8 cellular contexts compared by ENCODE assay signal in genomic region chr4:64713256-64713840, GRCh38.
DNase-seq lines count a peak whose midpoint lies in the region; ATAC-seq, FAIRE-seq and TF ChIP-seq lines count a peak whose summit lies in the region.

No MANE protein-coding gene starts in this region.

- no peak overlapping the region for H3K27ac ChIP-seq in astrocyte (ENCODE audit: low read depth, low read length)

- H3K4me1 ChIP-seq in astrocyte (ENCODE audit: insufficient read depth, low read length), result no peaks in the 10 kb centered on the region

- no peak overlapping the region for H2AFZ ChIP-seq in astrocyte (ENCODE audit: low read depth, low read length)

- peak; percentile 82 for ATAC-seq in GM21526 (IDR thresholded peaks at IDR 0.05; ENCODE audit: low FRiP score, unreplicated experiment)

- peak; percentile 78 for TF ChIP-seq CTCF in LNCAP (IDR thresholded peaks at IDR 0.05)
- peak; percentile 59 for TF ChIP-seq CTCF in astrocyte (IDR thresholded peaks at IDR 0.05; ENCODE audit: insufficient read depth, low read depth, low read length)

- H3K9me3 ChIP-seq in astrocyte (ENCODE audit: insufficient read depth, low read depth, low read length), result no peaks in the 10 kb centered on the region

- DNase-seq in ELR (ENCODE audit: low read depth) (peak; percentile 50), astrocyte (ENCODE audit: low read depth) (peak; percentile 19), midbrain (lab: John Stamatoyannopoulos, UW) (peak; percentile 1)
- no peak for DNase-seq in stimulated activated CD4-positive, alpha-beta T cell treated with anti-CD3 and anti-CD28 coated beads, Interleukin-12 subunit alpha, Interleukin-12 subunit beta, amount 100 ng/mL, for 4 hours
- DNase-seq in activated naive CD4-positive, alpha-beta T cell treated with anti-CD3 and anti-CD28 coated beads for 36 hours, result no peak
- DNase-seq in activated CD4-positive, alpha-beta T cell treated with anti-CD3 and anti-CD28 coated beads for 48 hours, result no peak

- H4K20me1 ChIP-seq in astrocyte (ENCODE audit: insufficient read depth, low read length), result no peaks in the 10 kb centered on the region

- H3K27me3 Mint-ChIP-seq in astrocyte (ENCODE audit: low read depth, unreplicated experiment), result no peaks in the 10 kb centered on the region
- H3K27me3 Mint-ChIP-seq in activated naive CD4-positive, alpha-beta T cell treated with anti-CD3 and anti-CD28 coated beads for 36 hours (ENCODE audit: low read depth), result no peaks in the 10 kb centered on the region

- no peak overlapping the region for H3K4me2 ChIP-seq in astrocyte (ENCODE audit: low read length)

- CTCF ChIA-PET in activated naive CD4-positive, alpha-beta T cell treated with anti-CD3 and anti-CD28 coated beads for 36 hours (lab: Charles Lee), result interaction anchor here (0.6 kb wide), 1 partner anchor 192 kb away, joined by 3 read pairs; no protein-coding TSS in a partner anchor

- H3K27ac Mint-ChIP-seq in astrocyte (ENCODE audit: unreplicated experiment), result no peak overlapping the region
- no peak overlapping the region for H3K27ac Mint-ChIP-seq in activated naive CD4-positive, alpha-beta T cell treated with anti-CD3 and anti-CD28 coated beads for 36 hours

- no peaks in the 10 kb centered on the region for H3K27me3 ChIP-seq in astrocyte (ENCODE audit: insufficient read depth, low read length)

- H3K4me3 ChIP-seq in astrocyte (ENCODE audit: insufficient read depth, low read depth, low read length), result no peak overlapping the region

- no peaks in the 10 kb centered on the region for H3K36me3 ChIP-seq in astrocyte (ENCODE audit: insufficient read depth, low read length)

- no peak overlapping the region for H3K9ac ChIP-seq in astrocyte (ENCODE audit: low read length)

- no peaks in the 10 kb centered on the region for H3K4me1 Mint-ChIP-seq in astrocyte (ENCODE audit: low read depth, unreplicated experiment)
- H3K4me1 Mint-ChIP-seq in activated naive CD4-positive, alpha-beta T cell treated with anti-CD3 and anti-CD28 coated beads for 36 hours (ENCODE audit: low read depth), result no peaks in the 10 kb centered on the region

- no peaks in the 10 kb centered on the region for H3K9me3 Mint-ChIP-seq in astrocyte (ENCODE audit: unreplicated experiment)
- no peaks in the 10 kb centered on the region for H3K9me3 Mint-ChIP-seq in activated naive CD4-positive, alpha-beta T cell treated with anti-CD3 and anti-CD28 coated beads for 36 hours

- no peak for FAIRE-seq in astrocyte (lab: Jason Lieb, UNC)

- H3K4me3 Mint-ChIP-seq in astrocyte (ENCODE audit: unreplicated experiment), result no peak overlapping the region
- no peak overlapping the region for H3K4me3 Mint-ChIP-seq in activated naive CD4-positive, alpha-beta T cell treated with anti-CD3 and anti-CD28 coated beads for 36 hours

- H3K36me3 Mint-ChIP-seq in astrocyte (ENCODE audit: low read depth, unreplicated experiment), result no peaks in the 10 kb centered on the region
- no peaks in the 10 kb centered on the region for H3K36me3 Mint-ChIP-seq in activated naive CD4-positive, alpha-beta T cell treated with anti-CD3 and anti-CD28 coated beads for 36 hours (ENCODE audit: low read depth)

- intact Hi-C loops in activated naive CD4-positive, alpha-beta T cell treated with anti-CD3 and anti-CD28 coated beads for 36 hours (cut with micrococcal nuclease), result no loop called here

- no peaks in the 10 kb centered on the region for H3K79me2 ChIP-seq in astrocyte (ENCODE audit: insufficient read depth, low read length)

Comparison
In these comparisons a context has a peak if more than half of its experiments do, and no peak if none do; other contexts are left out.
1. DNase-seq: peak in ELR (single experiment), astrocyte (single experiment) and midbrain (single experiment); none in stimulated activated CD4-positive, alpha-beta T cell treated with anti-CD3 and anti-CD28 coated beads, Interleukin-12 subunit alpha, Interleukin-12 subunit beta, amount 100 ng/mL, for 4 hours (single experiment), activated naive CD4-positive, alpha-beta T cell treated with anti-CD3 and anti-CD28 coated beads for 36 hours (single experiment) and activated CD4-positive, alpha-beta T cell treated with anti-CD3 and anti-CD28 coated beads for 48 hours (single experiment).